ENCODE assay signal across 2 cellular contexts in the genomic region with DNA sequence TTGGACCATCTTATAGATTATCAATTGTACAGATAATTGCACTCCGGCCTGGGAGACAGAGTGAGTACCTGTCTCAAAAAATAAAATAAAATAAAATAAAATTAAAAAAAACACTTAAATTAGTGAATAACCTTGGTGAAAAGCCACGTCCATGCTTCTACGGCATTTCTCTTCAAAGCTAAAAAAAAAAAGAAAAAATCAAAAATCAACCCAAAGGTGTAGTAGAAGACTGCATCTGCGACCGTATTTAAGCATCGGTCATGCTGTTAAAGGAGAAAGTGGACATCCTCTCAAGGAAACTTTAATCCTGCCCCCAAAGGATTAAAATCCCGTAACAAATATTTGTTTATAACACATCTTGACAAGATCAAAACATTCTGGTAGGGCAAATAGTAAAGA.
TF ChIP-seq lines count a peak whose summit lies in the region.

No MANE protein-coding gene starts in this region.

TF ChIP-seq in GM23338, 12 proteins besides CTCF, POLR2A, EP300 and RAD21 (continues in another document):
- TF ChIP-seq, protein P1, sequence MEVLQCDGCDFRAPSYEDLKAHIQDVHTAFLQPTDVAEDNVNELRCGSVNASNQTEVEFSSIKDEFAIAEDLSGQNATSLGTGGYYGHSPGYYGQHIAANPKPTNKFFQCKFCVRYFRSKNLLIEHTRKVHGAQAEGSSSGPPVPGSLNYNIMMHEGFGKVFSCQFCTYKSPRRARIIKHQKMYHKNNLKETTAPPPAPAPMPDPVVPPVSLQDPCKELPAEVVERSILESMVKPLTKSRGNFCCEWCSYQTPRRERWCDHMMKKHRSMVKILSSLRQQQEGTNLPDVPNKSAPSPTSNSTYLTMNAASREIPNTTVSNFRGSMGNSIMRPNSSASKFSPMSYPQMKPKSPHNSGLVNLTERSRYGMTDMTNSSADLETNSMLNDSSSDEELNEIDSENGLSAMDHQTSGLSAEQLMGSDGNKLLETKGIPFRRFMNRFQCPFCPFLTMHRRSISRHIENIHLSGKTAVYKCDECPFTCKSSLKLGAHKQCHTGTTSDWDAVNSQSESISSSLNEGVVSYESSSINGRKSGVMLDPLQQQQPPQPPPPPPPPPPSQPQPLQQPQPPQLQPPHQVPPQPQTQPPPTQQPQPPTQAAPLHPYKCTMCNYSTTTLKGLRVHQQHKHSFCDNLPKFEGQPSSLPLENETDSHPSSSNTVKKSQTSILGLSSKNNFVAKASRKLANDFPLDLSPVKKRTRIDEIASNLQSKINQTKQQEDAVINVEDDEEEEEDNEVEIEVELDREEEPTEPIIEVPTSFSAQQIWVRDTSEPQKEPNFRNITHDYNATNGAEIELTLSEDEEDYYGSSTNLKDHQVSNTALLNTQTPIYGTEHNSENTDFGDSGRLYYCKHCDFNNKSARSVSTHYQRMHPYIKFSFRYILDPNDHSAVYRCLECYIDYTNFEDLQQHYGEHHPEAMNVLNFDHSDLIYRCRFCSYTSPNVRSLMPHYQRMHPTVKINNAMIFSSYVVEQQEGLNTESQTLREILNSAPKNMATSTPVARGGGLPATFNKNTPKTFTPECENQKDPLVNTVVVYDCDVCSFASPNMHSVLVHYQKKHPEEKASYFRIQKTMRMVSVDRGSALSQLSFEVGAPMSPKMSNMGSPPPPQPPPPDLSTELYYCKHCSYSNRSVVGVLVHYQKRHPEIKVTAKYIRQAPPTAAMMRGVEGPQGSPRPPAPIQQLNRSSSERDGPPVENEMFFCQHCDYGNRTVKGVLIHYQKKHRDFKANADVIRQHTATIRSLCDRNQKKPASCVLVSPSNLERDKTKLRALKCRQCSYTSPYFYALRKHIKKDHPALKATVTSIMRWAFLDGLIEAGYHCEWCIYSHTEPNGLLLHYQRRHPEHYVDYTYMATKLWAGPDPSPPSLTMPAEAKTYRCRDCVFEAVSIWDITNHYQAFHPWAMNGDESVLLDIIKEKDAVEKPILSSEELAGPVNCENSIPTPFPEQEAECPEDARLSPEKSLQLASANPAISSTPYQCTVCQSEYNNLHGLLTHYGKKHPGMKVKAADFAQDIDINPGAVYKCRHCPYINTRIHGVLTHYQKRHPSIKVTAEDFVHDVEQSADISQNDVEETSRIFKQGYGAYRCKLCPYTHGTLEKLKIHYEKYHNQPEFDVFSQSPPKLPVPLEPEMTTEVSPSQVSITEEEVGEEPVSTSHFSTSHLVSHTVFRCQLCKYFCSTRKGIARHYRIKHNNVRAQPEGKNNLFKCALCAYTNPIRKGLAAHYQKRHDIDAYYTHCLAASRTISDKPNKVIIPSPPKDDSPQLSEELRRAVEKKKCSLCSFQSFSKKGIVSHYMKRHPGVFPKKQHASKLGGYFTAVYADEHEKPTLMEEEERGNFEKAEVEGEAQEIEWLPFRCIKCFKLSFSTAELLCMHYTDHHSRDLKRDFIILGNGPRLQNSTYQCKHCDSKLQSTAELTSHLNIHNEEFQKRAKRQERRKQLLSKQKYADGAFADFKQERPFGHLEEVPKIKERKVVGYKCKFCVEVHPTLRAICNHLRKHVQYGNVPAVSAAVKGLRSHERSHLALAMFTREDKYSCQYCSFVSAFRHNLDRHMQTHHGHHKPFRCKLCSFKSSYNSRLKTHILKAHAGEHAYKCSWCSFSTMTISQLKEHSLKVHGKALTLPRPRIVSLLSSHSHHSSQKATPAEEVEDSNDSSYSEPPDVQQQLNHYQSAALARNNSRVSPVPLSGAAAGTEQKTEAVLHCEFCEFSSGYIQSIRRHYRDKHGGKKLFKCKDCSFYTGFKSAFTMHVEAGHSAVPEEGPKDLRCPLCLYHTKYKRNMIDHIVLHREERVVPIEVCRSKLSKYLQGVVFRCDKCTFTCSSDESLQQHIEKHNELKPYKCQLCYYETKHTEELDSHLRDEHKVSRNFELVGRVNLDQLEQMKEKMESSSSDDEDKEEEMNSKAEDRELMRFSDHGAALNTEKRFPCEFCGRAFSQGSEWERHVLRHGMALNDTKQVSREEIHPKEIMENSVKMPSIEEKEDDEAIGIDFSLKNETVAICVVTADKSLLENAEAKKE (CRISPR knock-in tag; IDR thresholded peaks at IDR 0.05), result no peak
- no peak for TF ChIP-seq NANOG (IDR thresholded peaks at IDR 0.05; ENCODE audit: borderline replicate concordance)
- no peak for TF ChIP-seq STAT1 (IDR thresholded peaks at IDR 0.05; ENCODE audit: unreplicated experiment)
- no peak for TF ChIP-seq JUNB (IDR thresholded peaks at IDR 0.05; ENCODE audit: unreplicated experiment)
- TF ChIP-seq, protein P2, sequence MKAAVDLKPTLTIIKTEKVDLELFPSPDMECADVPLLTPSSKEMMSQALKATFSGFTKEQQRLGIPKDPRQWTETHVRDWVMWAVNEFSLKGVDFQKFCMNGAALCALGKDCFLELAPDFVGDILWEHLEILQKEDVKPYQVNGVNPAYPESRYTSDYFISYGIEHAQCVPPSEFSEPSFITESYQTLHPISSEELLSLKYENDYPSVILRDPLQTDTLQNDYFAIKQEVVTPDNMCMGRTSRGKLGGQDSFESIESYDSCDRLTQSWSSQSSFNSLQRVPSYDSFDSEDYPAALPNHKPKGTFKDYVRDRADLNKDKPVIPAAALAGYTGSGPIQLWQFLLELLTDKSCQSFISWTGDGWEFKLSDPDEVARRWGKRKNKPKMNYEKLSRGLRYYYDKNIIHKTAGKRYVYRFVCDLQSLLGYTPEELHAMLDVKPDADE (IDR thresholded peaks at IDR 0.05), result no peak
- TF ChIP-seq EZH2phosphoT487 (IDR thresholded peaks at IDR 0.05; ENCODE audit: unreplicated experiment), result no peak
- TF ChIP-seq, protein P3, sequence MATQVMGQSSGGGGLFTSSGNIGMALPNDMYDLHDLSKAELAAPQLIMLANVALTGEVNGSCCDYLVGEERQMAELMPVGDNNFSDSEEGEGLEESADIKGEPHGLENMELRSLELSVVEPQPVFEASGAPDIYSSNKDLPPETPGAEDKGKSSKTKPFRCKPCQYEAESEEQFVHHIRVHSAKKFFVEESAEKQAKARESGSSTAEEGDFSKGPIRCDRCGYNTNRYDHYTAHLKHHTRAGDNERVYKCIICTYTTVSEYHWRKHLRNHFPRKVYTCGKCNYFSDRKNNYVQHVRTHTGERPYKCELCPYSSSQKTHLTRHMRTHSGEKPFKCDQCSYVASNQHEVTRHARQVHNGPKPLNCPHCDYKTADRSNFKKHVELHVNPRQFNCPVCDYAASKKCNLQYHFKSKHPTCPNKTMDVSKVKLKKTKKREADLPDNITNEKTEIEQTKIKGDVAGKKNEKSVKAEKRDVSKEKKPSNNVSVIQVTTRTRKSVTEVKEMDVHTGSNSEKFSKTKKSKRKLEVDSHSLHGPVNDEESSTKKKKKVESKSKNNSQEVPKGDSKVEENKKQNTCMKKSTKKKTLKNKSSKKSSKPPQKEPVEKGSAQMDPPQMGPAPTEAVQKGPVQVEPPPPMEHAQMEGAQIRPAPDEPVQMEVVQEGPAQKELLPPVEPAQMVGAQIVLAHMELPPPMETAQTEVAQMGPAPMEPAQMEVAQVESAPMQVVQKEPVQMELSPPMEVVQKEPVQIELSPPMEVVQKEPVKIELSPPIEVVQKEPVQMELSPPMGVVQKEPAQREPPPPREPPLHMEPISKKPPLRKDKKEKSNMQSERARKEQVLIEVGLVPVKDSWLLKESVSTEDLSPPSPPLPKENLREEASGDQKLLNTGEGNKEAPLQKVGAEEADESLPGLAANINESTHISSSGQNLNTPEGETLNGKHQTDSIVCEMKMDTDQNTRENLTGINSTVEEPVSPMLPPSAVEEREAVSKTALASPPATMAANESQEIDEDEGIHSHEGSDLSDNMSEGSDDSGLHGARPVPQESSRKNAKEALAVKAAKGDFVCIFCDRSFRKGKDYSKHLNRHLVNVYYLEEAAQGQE (IDR thresholded peaks at IDR 0.05; ENCODE audit: unreplicated experiment), result no peak
- no peak for TF ChIP-seq POLR2AphosphoS5 (IDR thresholded peaks at IDR 0.05; ENCODE audit: low read depth)
- TF ChIP-seq ZNF114 (CRISPR knock-in tag; IDR thresholded peaks at IDR 0.05), result no peak
- TF ChIP-seq ZNF331 (CRISPR knock-in tag; IDR thresholded peaks at IDR 0.05; ENCODE audit: low read depth), result no peak

TF ChIP-seq in WTC11, 78 proteins besides CTCF, POLR2A, EP300 and RAD21 (continued from another document):
- TF ChIP-seq, protein P4, sequence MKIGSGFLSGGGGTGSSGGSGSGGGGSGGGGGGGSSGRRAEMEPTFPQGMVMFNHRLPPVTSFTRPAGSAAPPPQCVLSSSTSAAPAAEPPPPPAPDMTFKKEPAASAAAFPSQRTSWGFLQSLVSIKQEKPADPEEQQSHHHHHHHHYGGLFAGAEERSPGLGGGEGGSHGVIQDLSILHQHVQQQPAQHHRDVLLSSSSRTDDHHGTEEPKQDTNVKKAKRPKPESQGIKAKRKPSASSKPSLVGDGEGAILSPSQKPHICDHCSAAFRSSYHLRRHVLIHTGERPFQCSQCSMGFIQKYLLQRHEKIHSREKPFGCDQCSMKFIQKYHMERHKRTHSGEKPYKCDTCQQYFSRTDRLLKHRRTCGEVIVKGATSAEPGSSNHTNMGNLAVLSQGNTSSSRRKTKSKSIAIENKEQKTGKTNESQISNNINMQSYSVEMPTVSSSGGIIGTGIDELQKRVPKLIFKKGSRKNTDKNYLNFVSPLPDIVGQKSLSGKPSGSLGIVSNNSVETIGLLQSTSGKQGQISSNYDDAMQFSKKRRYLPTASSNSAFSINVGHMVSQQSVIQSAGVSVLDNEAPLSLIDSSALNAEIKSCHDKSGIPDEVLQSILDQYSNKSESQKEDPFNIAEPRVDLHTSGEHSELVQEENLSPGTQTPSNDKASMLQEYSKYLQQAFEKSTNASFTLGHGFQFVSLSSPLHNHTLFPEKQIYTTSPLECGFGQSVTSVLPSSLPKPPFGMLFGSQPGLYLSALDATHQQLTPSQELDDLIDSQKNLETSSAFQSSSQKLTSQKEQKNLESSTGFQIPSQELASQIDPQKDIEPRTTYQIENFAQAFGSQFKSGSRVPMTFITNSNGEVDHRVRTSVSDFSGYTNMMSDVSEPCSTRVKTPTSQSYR (CRISPR knock-in tag; IDR thresholded peaks at IDR 0.05), result no peak
- TF ChIP-seq GTF2I (CRISPR knock-in tag; conservative IDR thresholded peaks at IDR 0.05), result no peak
- no peak for TF ChIP-seq TCF7 (CRISPR knock-in tag; IDR thresholded peaks at IDR 0.05; ENCODE audit: low read depth)
- no peak for TF ChIP-seq NFE2L1 (CRISPR knock-in tag; IDR thresholded peaks at IDR 0.05)
- TF ChIP-seq, protein P5, sequence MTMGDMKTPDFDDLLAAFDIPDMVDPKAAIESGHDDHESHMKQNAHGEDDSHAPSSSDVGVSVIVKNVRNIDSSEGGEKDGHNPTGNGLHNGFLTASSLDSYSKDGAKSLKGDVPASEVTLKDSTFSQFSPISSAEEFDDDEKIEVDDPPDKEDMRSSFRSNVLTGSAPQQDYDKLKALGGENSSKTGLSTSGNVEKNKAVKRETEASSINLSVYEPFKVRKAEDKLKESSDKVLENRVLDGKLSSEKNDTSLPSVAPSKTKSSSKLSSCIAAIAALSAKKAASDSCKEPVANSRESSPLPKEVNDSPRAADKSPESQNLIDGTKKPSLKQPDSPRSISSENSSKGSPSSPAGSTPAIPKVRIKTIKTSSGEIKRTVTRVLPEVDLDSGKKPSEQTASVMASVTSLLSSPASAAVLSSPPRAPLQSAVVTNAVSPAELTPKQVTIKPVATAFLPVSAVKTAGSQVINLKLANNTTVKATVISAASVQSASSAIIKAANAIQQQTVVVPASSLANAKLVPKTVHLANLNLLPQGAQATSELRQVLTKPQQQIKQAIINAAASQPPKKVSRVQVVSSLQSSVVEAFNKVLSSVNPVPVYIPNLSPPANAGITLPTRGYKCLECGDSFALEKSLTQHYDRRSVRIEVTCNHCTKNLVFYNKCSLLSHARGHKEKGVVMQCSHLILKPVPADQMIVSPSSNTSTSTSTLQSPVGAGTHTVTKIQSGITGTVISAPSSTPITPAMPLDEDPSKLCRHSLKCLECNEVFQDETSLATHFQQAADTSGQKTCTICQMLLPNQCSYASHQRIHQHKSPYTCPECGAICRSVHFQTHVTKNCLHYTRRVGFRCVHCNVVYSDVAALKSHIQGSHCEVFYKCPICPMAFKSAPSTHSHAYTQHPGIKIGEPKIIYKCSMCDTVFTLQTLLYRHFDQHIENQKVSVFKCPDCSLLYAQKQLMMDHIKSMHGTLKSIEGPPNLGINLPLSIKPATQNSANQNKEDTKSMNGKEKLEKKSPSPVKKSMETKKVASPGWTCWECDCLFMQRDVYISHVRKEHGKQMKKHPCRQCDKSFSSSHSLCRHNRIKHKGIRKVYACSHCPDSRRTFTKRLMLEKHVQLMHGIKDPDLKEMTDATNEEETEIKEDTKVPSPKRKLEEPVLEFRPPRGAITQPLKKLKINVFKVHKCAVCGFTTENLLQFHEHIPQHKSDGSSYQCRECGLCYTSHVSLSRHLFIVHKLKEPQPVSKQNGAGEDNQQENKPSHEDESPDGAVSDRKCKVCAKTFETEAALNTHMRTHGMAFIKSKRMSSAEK (CRISPR knock-in tag; IDR thresholded peaks at IDR 0.05; ENCODE audit: borderline replicate concordance), result no peak
TF ChIP-seq in WTC11: peak in this region for 0.
